Comparison of ENCODE assay signal across 25 cellular contexts in the genomic region with DNA sequence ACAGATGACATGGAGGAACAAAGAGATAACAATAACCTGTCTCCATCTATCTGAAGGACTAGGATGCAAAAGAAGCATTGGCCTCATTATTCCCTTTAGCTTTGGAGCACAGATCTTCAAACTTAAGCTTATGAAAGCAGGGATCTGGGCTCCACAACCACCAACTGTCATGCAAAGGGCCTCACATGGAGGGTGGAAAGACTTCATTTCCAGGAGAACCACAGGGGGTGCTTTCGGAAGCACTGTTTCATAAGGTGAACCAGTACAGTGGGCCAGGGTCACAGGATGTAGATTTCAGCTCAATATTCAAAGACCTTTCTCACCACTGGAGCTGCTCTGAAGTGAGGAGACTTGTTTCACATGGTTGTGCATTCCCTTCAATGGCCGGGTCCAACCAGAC. TPM values are rescaled to one million over a fixed set of nuclear protein-coding genes. Genes with fewer than 3 reads are reported as not detected.
A peak's percentile ranks its signal among the peaks of the same experiment; 100 is the strongest.
DNase-seq lines count a peak whose midpoint lies in the region; ATAC-seq, FAIRE-seq and TF ChIP-seq lines count a peak whose summit lies in the region.
"Had no signal": no experiment of that assay in that cellular context is flagged by ENCODE, and none has a peak within 500 bp of the region (broad histone marks: within the 10 kb centered on the region; RNA-seq: fewer than 3 reads in every experiment).

No MANE protein-coding gene starts in this region.

- H3K4ac ChIP-seq in H9 (ENCODE audit: low read depth, low read length) (no peak overlapping the region), H1 (replicated peaks; ENCODE audit: insufficient read length, low read depth, low read length) (no peak overlapping the region)

- FAIRE-seq in H1 (lab: Jason Lieb, UNC), result no peak
- FAIRE-seq: H54, HTR-8/SVneo, K562 had no signal

- no peak overlapping the region for H3K23ac ChIP-seq in H9 (ENCODE audit: insufficient read length, low read depth, low read length)
- H3K23ac ChIP-seq in H1 (ENCODE audit: insufficient read length), result no peak overlapping the region

- no peak for TF ChIP-seq EP300 in H1 (IDR thresholded peaks at IDR 0.05; ENCODE audit: borderline replicate concordance in 1 of 2, low read depth in 2 of 2, low read length in 2 of 2)

- H3K9me3 ChIP-seq in DND-41 (ENCODE audit: insufficient read depth, low read length, severe bottlenecking), result no peaks in the 10 kb centered on the region
- no peaks in the 10 kb centered on the region for H3K9me3 ChIP-seq in H9 (ENCODE audit: control insufficient read depth, low read depth, low read length)
- H3K9me3 ChIP-seq in H1 (ENCODE audit: insufficient read depth in 2 of 2, low read depth in 1 of 2, low read length in 1 of 2), result no peaks in the 10 kb centered on the region
- H3K9me3 ChIP-seq: Caco-2, SJCRH30 had no signal

- H3K79me2 ChIP-seq in DND-41 (ENCODE audit: insufficient read depth, low read length), result no peaks in the 10 kb centered on the region
- H3K79me2 ChIP-seq in H9 (ENCODE audit: insufficient read depth, low read length), result no peaks in the 10 kb centered on the region
- no peaks in the 10 kb centered on the region for H3K79me2 ChIP-seq in H1 (ENCODE audit: control insufficient read depth in 1 of 2, insufficient read depth in 2 of 2, low read length in 2 of 2)

- peaks cover 37% of the 10 kb centered on the region for H3K4me1 ChIP-seq in DND-41 (ENCODE audit: insufficient read depth, low read length)
- no peaks in the 10 kb centered on the region for H3K4me1 ChIP-seq in H9 (ENCODE audit: insufficient read depth, low read length)
- H3K4me1 ChIP-seq in H1 (replicated peaks in 1 of 4; ENCODE audit: control insufficient read depth in 3 of 4, insufficient read depth in 4 of 4, low read length in 3 of 4), result peaks cover 0 to 5% (median 0%) of the 10 kb centered on the region in 4 experiments; a peak in 1 of 7 replicates
- H3K4me1 ChIP-seq: Caco-2, SJCRH30 had no signal

- WGBS in H9 (ENCODE audit: extremely low coverage, insufficient read length, low lambda C conversion rate), result no CpG with 5 or more reads among the region's 2 CpGs
- 86% methylated on average over 2 of the region's 2 CpGs; no CpG with 5 or more reads in 1 of the 2 experiments for WGBS in H1 (ENCODE audit: extremely low coverage in 1 of 2, insufficient coverage in 1 of 2, insufficient read length in 1 of 2, insufficient replicate concordance in 2 of 2, low coverage in 1 of 2, low lambda C conversion rate in 2 of 2, missing lambda C conversion rate in 1 of 2), 2 experiments

- no peak overlapping the region for H4K91ac ChIP-seq in H9 (ENCODE audit: insufficient read length, low read depth, low read length)
- H4K91ac ChIP-seq in H1 (replicated peaks; ENCODE audit: insufficient read length, low read length), result no peak overlapping the region

- H3K4me1 Mint-ChIP-seq in H9, result peaks cover 7 to 15% of the 10 kb centered on the region in 2 experiments
- peaks cover 40% of the 10 kb centered on the region for H3K4me1 Mint-ChIP-seq in stimulated activated effector memory CD8-positive, alpha-beta T cell treated with anti-CD3 and anti-CD28 coated beads, Interleukin-12 subunit alpha, Interleukin-12 subunit beta, amount 100 ng/mL, for 72 hours

- no peaks in the 10 kb centered on the region for H3K79me1 ChIP-seq in H9 (ENCODE audit: insufficient read depth, low read depth, low read length, poor library complexity, severe bottlenecking)
- no peaks in the 10 kb centered on the region for H3K79me1 ChIP-seq in H1 (ENCODE audit: low read depth, low read length)

- H2BK15ac ChIP-seq in H9 (ENCODE audit: low read depth, low read length) (no peak overlapping the region), H1 (ENCODE audit: low read length) (0 out of 2 replicates have a peak overlapping the region, but pooled peaks have one; percentile 9)

- CTCF ChIA-PET in H1 (lab: Charles Lee; ENCODE audit: partially characterized antibody), result interaction anchor here (0.7 to 2.2 kb wide), 7 partner anchors 18 to 186 kb away, joined by 3 to 8 read pairs (median 3); no protein-coding TSS in a partner anchor

- no peak overlapping the region for H2BK20ac ChIP-seq in H9 (ENCODE audit: low read depth, low read length, poor library complexity, severe bottlenecking)
- no peak overlapping the region for H2BK20ac ChIP-seq in H1 (ENCODE audit: low read length)

- H2BK5ac ChIP-seq in H9 (ENCODE audit: insufficient read length, low read length), result no peak overlapping the region
- H2BK5ac ChIP-seq in H1 (ENCODE audit: low read depth, low read length), result no peak overlapping the region

- H2BK120ac ChIP-seq in H9 (ENCODE audit: low read depth, low read length, poor library complexity, severe bottlenecking), result no peak overlapping the region
- H2BK120ac ChIP-seq in H1 (replicated peaks; ENCODE audit: low read depth, low read length), result no peak overlapping the region

- no peak for TF ChIP-seq RAD21 in H1 (IDR thresholded peaks at IDR 0.05 in 1 of 2, conservative IDR thresholded peaks at IDR 0.05 in 1 of 2; ENCODE audit: low read depth in 2 of 2, low read length in 2 of 2)

- no peak overlapping the region for H3T11ph ChIP-seq in H9 (ENCODE audit: low read length)

- H3K27me3 ChIP-seq in DND-41 (ENCODE audit: insufficient read depth, low read length, poor library complexity) (no peaks in the 10 kb centered on the region), H9 (ENCODE audit: insufficient read depth, low read length) (no peaks in the 10 kb centered on the region), H1 (replicated peaks in 1 of 4; ENCODE audit: control insufficient read depth in 3 of 4, extremely low read depth in 1 of 4, insufficient read depth in 3 of 4, low read length in 3 of 4) (no peaks in the 10 kb centered on the region)
- H3K27me3 ChIP-seq: SJCRH30 had no signal

- no peak overlapping the region for H3K27ac ChIP-seq in DND-41 (ENCODE audit: low read length)
- H3K27ac ChIP-seq in H9 (ENCODE audit: insufficient read length, low read depth, low read length), result no peak overlapping the region
- H3K27ac ChIP-seq in H1 (ENCODE audit: low read depth, low read length), result no peak overlapping the region
- H3K27ac ChIP-seq: C4-2B, SJCRH30 had no signal

- no peaks in the 10 kb centered on the region for H3K36me3 Mint-ChIP-seq in H9 (ENCODE audit: insufficient read depth in 1 of 3, low read depth in 3 of 3)
- peaks cover 8% of the 10 kb centered on the region for H3K36me3 Mint-ChIP-seq in stimulated activated effector memory CD8-positive, alpha-beta T cell treated with anti-CD3 and anti-CD28 coated beads, Interleukin-12 subunit alpha, Interleukin-12 subunit beta, amount 100 ng/mL, for 72 hours
- H3K36me3 Mint-ChIP-seq: CD8-positive, alpha-beta T cell had no signal

- no peak overlapping the region for H3K4me2 ChIP-seq in DND-41 (ENCODE audit: insufficient read depth, low read length)
- no peak overlapping the region for H3K4me2 ChIP-seq in H9 (ENCODE audit: insufficient read depth, insufficient read length, low read length)
- no peak overlapping the region for H3K4me2 ChIP-seq in H1 (ENCODE audit: insufficient read depth in 1 of 2, low read depth in 2 of 2, low read length in 2 of 2)

- H3K4me3 Mint-ChIP-seq in H9, result no peak overlapping the region
- no peak overlapping the region for H3K4me3 Mint-ChIP-seq in stimulated activated effector memory CD8-positive, alpha-beta T cell treated with anti-CD3 and anti-CD28 coated beads, Interleukin-12 subunit alpha, Interleukin-12 subunit beta, amount 100 ng/mL, for 72 hours
- H3K4me3 Mint-ChIP-seq: CD8-positive, alpha-beta T cell had no signal

- peak overlapping the region in 2 of 3 experiments; percentile 45 to 78; a peak in 2 of 7 replicates for H3K27ac Mint-ChIP-seq in H9
- H3K27ac Mint-ChIP-seq in stimulated activated effector memory CD8-positive, alpha-beta T cell treated with anti-CD3 and anti-CD28 coated beads, Interleukin-12 subunit alpha, Interleukin-12 subunit beta, amount 100 ng/mL, for 72 hours, result peak overlapping the region; percentile 56

- H3K18ac ChIP-seq in H9 (ENCODE audit: insufficient read length, low read depth, low read length) (no peak overlapping the region), H1 (ENCODE audit: extremely low read depth, low read length) (no peak overlapping the region)

- H3K27me3 Mint-ChIP-seq in H9 (ENCODE audit: low read depth), result no peaks in the 10 kb centered on the region

- no peak overlapping the region for H4K8ac ChIP-seq in H9 (replicated peaks; ENCODE audit: insufficient read length, low read depth, low read length)
- no peak overlapping the region for H4K8ac ChIP-seq in H1 (ENCODE audit: extremely low read depth, insufficient read depth, low read length)

- H3K23me2 ChIP-seq in H9 (ENCODE audit: insufficient read length, low read depth, low read length, poor library complexity, severe bottlenecking) (no peaks in the 10 kb centered on the region), H1 (ENCODE audit: low read depth, low read length) (no peaks in the 10 kb centered on the region)

- H4K20me1 ChIP-seq in DND-41 (ENCODE audit: insufficient read depth, low read length) (no peaks in the 10 kb centered on the region), H9 (ENCODE audit: control insufficient read depth, insufficient read depth, insufficient read length) (no peaks in the 10 kb centered on the region), H1 (replicated peaks in 1 of 2; ENCODE audit: control insufficient read depth in 1 of 2, insufficient read depth in 2 of 2, low read length in 2 of 2) (no peaks in the 10 kb centered on the region)

- no peak for ATAC-seq in DND-41 (ENCODE audit: insufficient read depth, low read depth)
- no peak for ATAC-seq in stimulated activated effector memory CD8-positive, alpha-beta T cell treated with anti-CD3 and anti-CD28 coated beads, Interleukin-12 subunit alpha, Interleukin-12 subunit beta, amount 100 ng/mL, for 72 hours
- ATAC-seq: CD8-positive, alpha-beta T cell; K562; PC-3; SK-N-SH treated with all-trans-retinoic acid at 6 μM for 48 hours had no signal

- TF ChIP-seq CTCF in DND-41 (IDR thresholded peaks at IDR 0.05; ENCODE audit: borderline replicate concordance, extremely low read depth, low read length, poor library complexity, severe bottlenecking) (no peak), H9 (conservative IDR thresholded peaks at IDR 0.05) (no peak), H1 (IDR thresholded peaks at IDR 0.05; ENCODE audit: control extremely low read depth in 1 of 3, insufficient read depth in 1 of 3, low read depth in 1 of 3, low read length in 3 of 3) (no peak)

- TF ChIP-seq POLR2A in H1 (IDR thresholded peaks at IDR 0.05; ENCODE audit: control extremely low read depth in 1 of 2, low read depth in 2 of 2, low read length in 2 of 2), result no peak

- H2AFZ ChIP-seq in DND-41 (ENCODE audit: low read depth, low read length) (peak overlapping the region; percentile 21; the same call in 1 of the 2 replicates), H9 (ENCODE audit: low read length) (no peak overlapping the region), H1 (ENCODE audit: low read length) (0 out of 2 replicates have a peak overlapping the region, but pooled peaks have one; percentile 49)

- H4K5ac ChIP-seq in H9 (ENCODE audit: insufficient read length, low read depth, low read length), result no peak overlapping the region
- H4K5ac ChIP-seq in H1 (ENCODE audit: insufficient read length, low read depth, low read length), result no peak overlapping the region

- H3K14ac ChIP-seq in H9 (ENCODE audit: insufficient read depth, low read length) (no peak overlapping the region), H1 (ENCODE audit: insufficient read length) (no peak overlapping the region)

- no peaks in the 10 kb centered on the region for H3K9me3 Mint-ChIP-seq in H9
- H3K9me3 Mint-ChIP-seq in stimulated activated effector memory CD8-positive, alpha-beta T cell treated with anti-CD3 and anti-CD28 coated beads, Interleukin-12 subunit alpha, Interleukin-12 subunit beta, amount 100 ng/mL, for 72 hours, result peaks cover 4% of the 10 kb centered on the region
- H3K9me3 Mint-ChIP-seq: CD8-positive, alpha-beta T cell had no signal

- H3K56ac ChIP-seq in H9 (ENCODE audit: insufficient read length, low read depth, low read length) (no peak overlapping the region), H1 (replicated peaks; ENCODE audit: insufficient read length, low read depth, low read length) (no peak overlapping the region)

- H3K9ac ChIP-seq in DND-41 (ENCODE audit: low read depth, low read length) (no peak overlapping the region), H9 (ENCODE audit: extremely low read depth, insufficient read length, low read length) (no peak overlapping the region), H1 (replicated peaks in 1 of 4; ENCODE audit: extremely low read depth in 1 of 4, low read depth in 3 of 4, low read length in 3 of 4) (no peak overlapping the region)

- DNase-seq in DND-41 (no peak), H9 (no peak), H1 (ENCODE audit: low read depth in 1 of 2, low spot score in 2 of 2) (no peak), NCI-H128 (lab: John Stamatoyannopoulos, UW; ENCODE audit: unreplicated experiment) (no peak), DMS153 treated with DMSO at 0.1 percent for 48 hours (lab: John Stamatoyannopoulos, UW; ENCODE audit: unreplicated experiment) (no peak)
- no peak for DNase-seq in stimulated activated effector memory CD8-positive, alpha-beta T cell treated with anti-CD3 and anti-CD28 coated beads, Interleukin-12 subunit alpha, Interleukin-12 subunit beta, amount 100 ng/mL, for 72 hours (ENCODE audit: low spot score in 2 of 2)
- DNase-seq in activated CD8-positive, alpha-beta memory T cell treated with anti-CD3 and anti-CD28 coated beads, Interleukin-2, amount 50 U/mL, for 48 hours, result no peak
- DNase-seq: Caco-2; CD8-positive, alpha-beta T cell; DMS79; GF-D8; Kasumi-1; NCI-H1105; NCI-H146; NCI-H1930; NCI-H2107; NCI-H524; NCI-H748 treated with DMSO at 0.1 percent for 48 hours; PC-3; SJCRH30 had no signal

- H3K36me3 ChIP-seq in DND-41 (ENCODE audit: insufficient read depth, low read length) (no peaks in the 10 kb centered on the region), H1 (ENCODE audit: control insufficient read depth in 2 of 4, insufficient read depth in 4 of 4, low read length in 3 of 4) (no peaks in the 10 kb centered on the region)
- H3K36me3 ChIP-seq: SJCRH30 had no signal

- H2BK12ac ChIP-seq in H9 (ENCODE audit: insufficient read length, low read depth, low read length), result no peak overlapping the region
- H2BK12ac ChIP-seq in H1 (ENCODE audit: low read depth, low read length), result no peak overlapping the region

- H2AK5ac ChIP-seq in H9 (ENCODE audit: insufficient read length, low read length) (no peak overlapping the region), H1 (ENCODE audit: low read depth, low read length) (no peak overlapping the region)

- POLR2A ChIA-PET in H1 (lab: Charles Lee; ENCODE audit: partially characterized antibody), result no interaction called here

- no peak overlapping the region for H3K4me3 ChIP-seq in DND-41 (ENCODE audit: low read depth in 1 of 2, low read length in 2 of 2)
- no peak overlapping the region for H3K4me3 ChIP-seq in H1 (ENCODE audit: extremely low read depth in 1 of 4, insufficient read depth in 2 of 4, low read depth in 3 of 4, low read length in 4 of 4)
- H3K4me3 ChIP-seq: K562, SJCRH30 had no signal

RNA-seq across cellular contexts. Expression of a gene that starts 55.1 kb away (rescaled TPM):
- total RNA-seq in H9 (2021), result 5.8 and 6.7 TPM in 2 replicates
- 7.6 and 9.2 TPM in 2 replicates for total RNA-seq in H1 (2021; fragmentation: NEBNext Ultra II Directional; extraction: Animal tissue kit (Norgen Biotek cat#: 25700))
- 4.0 TPM in 2 replicates for polyA plus RNA-seq in H1 (2011; rRNA removed)
- 3.6 TPM for polyA plus RNA-seq in H1 (2011; cell fraction: cytosol; rRNA removed)
- polyA plus RNA-seq in H1 (2011; cell fraction: nucleus; rRNA removed), result 5.0 TPM
- 4.9 to 7.6 TPM (median 7.0 TPM) in 4 replicates for polyA plus RNA-seq in H1 (2012, experiment 1 of 2)
- polyA plus RNA-seq in H1 (2012, experiment 2 of 2), result 0.24 TPM
- polyA plus RNA-seq in H1 (2013, experiment 1 of 2), result 2.8 TPM
- polyA plus RNA-seq in H1 (2013, experiment 2 of 2), result 3.0 TPM
- 7.8 and 8.9 TPM in 2 replicates for polyA minus RNA-seq in H1 (2011; rRNA and poly(A)+ RNA removed)
- 6.2 TPM for polyA minus RNA-seq in H1 (2011; cell fraction: cytosol; rRNA and poly(A)+ RNA removed)
- polyA minus RNA-seq in H1 (2011; cell fraction: nucleus; rRNA and poly(A)+ RNA removed), result 24.7 TPM
